Comparison of ENCODE assay signal across 36 cellular contexts in genomic region chr6:51813904-51814303, GRCh38.
"Had no signal": no experiment of that assay in that cellular context is flagged by ENCODE, and none has a peak within 500 bp of the region (broad histone marks: within the 10 kb centered on the region; RNA-seq: fewer than 3 reads in every experiment).

No MANE protein-coding gene starts in this region.

- H3K27me3 Mint-ChIP-seq: activated CD4-positive, alpha-beta memory T cell treated with anti-CD3 and anti-CD28 coated beads, Interleukin-2, amount 10 ng/mL, durations not matched to agents 7 days and 5 days; activated CD4-positive, alpha-beta T cell treated with anti-CD3 and anti-CD28 coated beads for 36 hours; activated CD4-positive, alpha-beta T cell treated with anti-CD3 and anti-CD28 coated beads, Interleukin-2, amount 10 ng/mL, durations not matched to agents 24 days and 14 days; activated naive CD4-positive, alpha-beta T cell treated with anti-CD3 and anti-CD28 coated beads, Interleukin-2, amount 10 ng/mL, durations not matched to agents 7 days and 5 days; activated T-cell treated with anti-CD3 and anti-CD28 coated beads, Interleukin-2, amount 50 U/mL, for 24 hours; dendritic cell treated with granulocyte-macrophage colony-stimulating factor and Interleukin-4, amounts not matched to agents 40 ng/mL and 50 ng/mL, for 4 days had no signal

- H3K27ac Mint-ChIP-seq: activated CD4-positive, alpha-beta memory T cell treated with anti-CD3 and anti-CD28 coated beads, Interleukin-2, amount 10 ng/mL, durations not matched to agents 7 days and 5 days; activated CD4-positive, alpha-beta T cell treated with anti-CD3 and anti-CD28 coated beads for 36 hours; activated CD4-positive, alpha-beta T cell treated with anti-CD3 and anti-CD28 coated beads, Interleukin-2, amount 10 ng/mL, durations not matched to agents 24 days and 14 days; activated naive CD4-positive, alpha-beta T cell treated with anti-CD3 and anti-CD28 coated beads, Interleukin-2, amount 10 ng/mL, durations not matched to agents 7 days and 5 days; activated naive CD4-positive, alpha-beta T cell treated with anti-CD3 and anti-CD28 coated beads, Interleukin-2, amount 50 U/mL, for 72 hours; activated naive CD8-positive, alpha-beta T cell treated with anti-CD3 and anti-CD28 coated beads, Interleukin-2, amount 10 ng/mL, durations not matched to agents 7 days and 5 days; activated T-cell treated with anti-CD3 and anti-CD28 coated beads, Interleukin-2, amount 50 U/mL, for 24 hours; activated T-cell treated with anti-CD3 and anti-CD28 coated beads, Interleukin-2, amount 50 U/mL, for 72 hours; brain; dendritic cell treated with granulocyte-macrophage colony-stimulating factor and Interleukin-4, amounts not matched to agents 40 ng/mL and 50 ng/mL, for 4 days; endodermal cell; T-helper 17 cell; T-helper 2 cell treated with Interferon-gamma antibody and Interleukin-4, amounts not matched to agents 5 μg/mL and 100 μg/mL, for 36 hours had no signal

- ATAC-seq: activated CD4-positive, alpha-beta T cell treated with anti-CD3 and anti-CD28 coated beads for 36 hours; activated naive CD4-positive, alpha-beta T cell treated with anti-CD3 and anti-CD28 coated beads, Interleukin-2, amount 50 U/mL, for 72 hours; activated T-cell treated with anti-CD3 and anti-CD28 coated beads, Interleukin-2, amount 50 U/mL, for 72 hours; esophagus mucosa; gastrocnemius medialis; heart left ventricle; T-helper 17 cell had no signal

- H3K36me3 Mint-ChIP-seq: activated naive CD4-positive, alpha-beta T cell treated with anti-CD3 and anti-CD28 coated beads, Interleukin-2, amount 10 ng/mL, durations not matched to agents 7 days and 5 days; activated naive CD4-positive, alpha-beta T cell treated with anti-CD3 and anti-CD28 coated beads, Interleukin-2, amount 50 U/mL, for 72 hours; activated naive CD8-positive, alpha-beta T cell treated with anti-CD3 and anti-CD28 coated beads, Interleukin-2, amount 10 ng/mL, durations not matched to agents 7 days and 5 days; brain had no signal

- H3K4me1 ChIP-seq: ascending aorta, breast epithelium, colonic mucosa, gastrocnemius medialis, heart left ventricle had no signal

- H3K27ac ChIP-seq: ascending aorta, breast epithelium, cardiac muscle cell, colonic mucosa, dorsolateral prefrontal cortex, gastrocnemius medialis, heart left ventricle, WERI-Rb-1 had no signal

- H3K9me3 ChIP-seq: ascending aorta, colonic mucosa, gastrocnemius medialis had no signal

- DNase-seq: activated CD4-positive, alpha-beta memory T cell treated with anti-CD3 and anti-CD28 coated beads, Interleukin-2, amount 10 ng/mL, durations not matched to agents 7 days and 5 days; activated CD4-positive, alpha-beta T cell treated with anti-CD3 and anti-CD28 coated beads for 36 hours; activated CD4-positive, alpha-beta T cell treated with anti-CD3 and anti-CD28 coated beads, Interleukin-2, amount 10 ng/mL, durations not matched to agents 24 days and 14 days; activated CD4-positive, alpha-beta T cell treated with anti-CD3 and anti-CD28 coated beads, Interleukin-2, amount 50 U/mL, for 4 hours; activated CD4-positive, CD25-positive, alpha-beta regulatory T cell; activated CD4-positive, CD25-positive, alpha-beta regulatory T cell treated with anti-CD3 and anti-CD28 coated beads, Interleukin-2, amount 50 U/mL, for 72 hours; activated CD8-positive, alpha-beta memory T cell treated with anti-CD3 and anti-CD28 coated beads, Interleukin-2, amount 50 U/mL, for 48 hours; activated gamma-delta T cell; activated naive CD4-positive, alpha-beta T cell; activated naive CD4-positive, alpha-beta T cell treated with anti-CD3 and anti-CD28 coated beads, Interleukin-2, amount 10 ng/mL, durations not matched to agents 7 days and 5 days; activated naive CD8-positive, alpha-beta T cell treated with anti-CD3 and anti-CD28 coated beads, Interleukin-2, amount 10 ng/mL, durations not matched to agents 7 days and 5 days; activated T-cell treated with anti-CD3 and anti-CD28 coated beads for 4 hours; activated T-cell treated with anti-CD3 and anti-CD28 coated beads, Interleukin-2, amount 50 U/mL, for 24 hours; activated T-cell treated with anti-CD3 and anti-CD28 coated beads, Interleukin-2, amount 50 U/mL, for 72 hours; central memory CD4-positive, alpha-beta T cell; cerebellar nuclear complex; colonic mucosa; dorsolateral prefrontal cortex; effector memory CD4-positive, alpha-beta T cell; foreskin fibroblast; gastrocnemius medialis; glutamatergic neuron; heart left ventricle; T-helper 1 cell; T-helper 17 cell; T1000 had no signal

- H3K4me3 ChIP-seq: ascending aorta, breast epithelium, cardiac muscle cell, colonic mucosa, dorsolateral prefrontal cortex, gastrocnemius medialis, heart left ventricle had no signal

- H3K4me1 Mint-ChIP-seq: activated CD4-positive, alpha-beta memory T cell treated with anti-CD3 and anti-CD28 coated beads, Interleukin-2, amount 10 ng/mL, durations not matched to agents 7 days and 5 days; activated CD4-positive, alpha-beta T cell treated with anti-CD3 and anti-CD28 coated beads for 36 hours; activated CD4-positive, alpha-beta T cell treated with anti-CD3 and anti-CD28 coated beads, Interleukin-2, amount 10 ng/mL, durations not matched to agents 24 days and 14 days; activated naive CD4-positive, alpha-beta T cell treated with anti-CD3 and anti-CD28 coated beads, Interleukin-2, amount 10 ng/mL, durations not matched to agents 7 days and 5 days; activated naive CD8-positive, alpha-beta T cell treated with anti-CD3 and anti-CD28 coated beads, Interleukin-2, amount 10 ng/mL, durations not matched to agents 7 days and 5 days; T-helper 17 cell had no signal

- H3K27me3 ChIP-seq: ascending aorta, breast epithelium, cardiac muscle cell, colonic mucosa, gastrocnemius medialis had no signal

- H3K4me3 Mint-ChIP-seq: activated CD4-positive, alpha-beta memory T cell treated with anti-CD3 and anti-CD28 coated beads, Interleukin-2, amount 10 ng/mL, durations not matched to agents 7 days and 5 days; activated CD4-positive, alpha-beta T cell treated with anti-CD3 and anti-CD28 coated beads for 36 hours; activated CD4-positive, alpha-beta T cell treated with anti-CD3 and anti-CD28 coated beads, Interleukin-2, amount 10 ng/mL, durations not matched to agents 24 days and 14 days; activated naive CD4-positive, alpha-beta T cell treated with anti-CD3 and anti-CD28 coated beads, Interleukin-2, amount 10 ng/mL, durations not matched to agents 7 days and 5 days; activated naive CD8-positive, alpha-beta T cell treated with anti-CD3 and anti-CD28 coated beads, Interleukin-2, amount 10 ng/mL, durations not matched to agents 7 days and 5 days; activated T-cell treated with anti-CD3 and anti-CD28 coated beads, Interleukin-2, amount 50 U/mL, for 24 hours; activated T-cell treated with anti-CD3 and anti-CD28 coated beads, Interleukin-2, amount 50 U/mL, for 72 hours; brain; dendritic cell treated with granulocyte-macrophage colony-stimulating factor and Interleukin-4, amounts not matched to agents 40 ng/mL and 50 ng/mL, for 4 days; endodermal cell; T-helper 17 cell; T-helper 2 cell treated with Interferon-gamma antibody and Interleukin-4, amounts not matched to agents 5 μg/mL and 100 μg/mL, for 36 hours had no signal

- H3K36me3 ChIP-seq: ascending aorta, breast epithelium, cardiac muscle cell, colonic mucosa, gastrocnemius medialis, heart left ventricle, WERI-Rb-1 had no signal

- H3K9me3 Mint-ChIP-seq: activated CD4-positive, alpha-beta memory T cell treated with anti-CD3 and anti-CD28 coated beads, Interleukin-2, amount 10 ng/mL, durations not matched to agents 7 days and 5 days; activated CD4-positive, alpha-beta T cell treated with anti-CD3 and anti-CD28 coated beads, Interleukin-2, amount 10 ng/mL, durations not matched to agents 24 days and 14 days; activated naive CD4-positive, alpha-beta T cell treated with anti-CD3 and anti-CD28 coated beads, Interleukin-2, amount 10 ng/mL, durations not matched to agents 7 days and 5 days; activated naive CD4-positive, alpha-beta T cell treated with anti-CD3 and anti-CD28 coated beads, Interleukin-2, amount 50 U/mL, for 72 hours; activated naive CD8-positive, alpha-beta T cell treated with anti-CD3 and anti-CD28 coated beads, Interleukin-2, amount 10 ng/mL, durations not matched to agents 7 days and 5 days; activated T-cell treated with anti-CD3 and anti-CD28 coated beads, Interleukin-2, amount 50 U/mL, for 24 hours; activated T-cell treated with anti-CD3 and anti-CD28 coated beads, Interleukin-2, amount 50 U/mL, for 72 hours; dendritic cell treated with granulocyte-macrophage colony-stimulating factor and Interleukin-4, amounts not matched to agents 40 ng/mL and 50 ng/mL, for 4 days; T-helper 2 cell treated with Interferon-gamma antibody and Interleukin-4, amounts not matched to agents 5 μg/mL and 100 μg/mL, for 36 hours had no signal
